ENCODE assay signal across 25 cellular contexts in the genomic region with DNA sequence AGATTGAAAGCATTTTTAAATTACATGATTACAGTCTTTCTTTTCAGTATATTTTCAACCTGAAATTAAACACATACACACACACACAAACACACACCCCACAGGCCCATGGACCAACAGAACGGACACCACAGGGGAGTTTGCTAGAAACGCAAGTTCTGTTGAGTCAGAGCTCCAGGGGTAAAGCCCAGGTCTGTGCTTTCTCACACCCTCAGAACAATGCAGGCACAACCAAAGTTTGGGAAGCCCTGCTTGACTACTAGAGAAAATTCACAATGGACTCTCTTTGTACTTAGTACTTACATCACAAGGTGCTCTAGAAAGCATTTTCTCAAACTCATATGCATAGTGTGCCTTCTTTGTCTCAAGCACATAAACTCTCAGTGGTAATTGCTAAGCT.
"Had no signal": no experiment of that assay in that cellular context is flagged by ENCODE, and none has a peak within 500 bp of the region (broad histone marks: within the 10 kb centered on the region; RNA-seq: fewer than 3 reads in every experiment).

No MANE protein-coding gene starts in this region.

- H3K4me3 ChIP-seq: gastrocnemius medialis, left lung, psoas muscle, sigmoid colon, testis, tibial artery, upper lobe of left lung had no signal

- DNase-seq: cerebellar nuclear complex; cortex of kidney; effector memory CD8-positive, alpha-beta T cell; foreskin fibroblast; gastrocnemius medialis; head of caudate nucleus; left cardiac atrium; left lung; mesenchymal stem cell; midbrain; naive thymus-derived CD4-positive, alpha-beta T cell; nucleus accumbens; posterior cingulate gyrus; psoas muscle; right cardiac atrium; sigmoid colon; stimulated activated CD4-positive, alpha-beta T cell treated with anti-CD3 and anti-CD28 coated beads, Interleukin-2, amount 100 ng/mL, for 24 hours; stimulated activated CD4-positive, alpha-beta T cell treated with anti-CD3 and anti-CD28 coated beads, Interleukin-4, amount 100 ng/mL, for 24 hours; stimulated activated naive CD8-positive, alpha-beta T cell treated with anti-CD3 and anti-CD28 coated beads, Interleukin-15, Interleukin-2, amounts not matched to agents 100 U/mL and 50 U/mL, for 24 hours; substantia nigra; testis; tibial artery; upper lobe of left lung had no signal

- H3K4me3 Mint-ChIP-seq: effector memory CD8-positive, alpha-beta T cell; naive thymus-derived CD4-positive, alpha-beta T cell; nephron; stimulated activated memory B cell treated with anti-CD40 and anti-IgM and Interleukin-4, amounts not matched to agents 10 μg/mL and 1 μg/mL and 100 μg/mL, for 72 hours had no signal

- ATAC-seq: effector memory CD8-positive, alpha-beta T cell; gastrocnemius medialis; left cardiac atrium; left lung; naive thymus-derived CD4-positive, alpha-beta T cell; psoas muscle; right cardiac atrium; stimulated activated memory B cell treated with anti-CD40 and anti-IgM and Interleukin-4, amounts not matched to agents 10 μg/mL and 1 μg/mL and 100 μg/mL, for 72 hours; stimulated activated naive CD8-positive, alpha-beta T cell treated with anti-CD3 and anti-CD28 coated beads, Interleukin-15, Interleukin-2, amounts not matched to agents 100 U/mL and 50 U/mL, for 24 hours had no signal

- H3K27me3 Mint-ChIP-seq: effector memory CD8-positive, alpha-beta T cell; stimulated activated memory B cell treated with anti-CD40 and anti-IgM and Interleukin-4, amounts not matched to agents 10 μg/mL and 1 μg/mL and 100 μg/mL, for 72 hours had no signal

- H3K27me3 ChIP-seq: gastrocnemius medialis, left lung, sigmoid colon, testis, tibial artery, upper lobe of left lung had no signal

- H3K36me3 Mint-ChIP-seq: stimulated activated memory B cell treated with anti-CD40 and anti-IgM and Interleukin-4, amounts not matched to agents 10 μg/mL and 1 μg/mL and 100 μg/mL, for 72 hours had no signal

- H3K36me3 ChIP-seq: gastrocnemius medialis, left lung, sigmoid colon, tibial artery, upper lobe of left lung had no signal

- H3K4me1 Mint-ChIP-seq: naive thymus-derived CD4-positive, alpha-beta T cell; stimulated activated memory B cell treated with anti-CD40 and anti-IgM and Interleukin-4, amounts not matched to agents 10 μg/mL and 1 μg/mL and 100 μg/mL, for 72 hours had no signal

- H3K27ac Mint-ChIP-seq: effector memory CD8-positive, alpha-beta T cell; naive thymus-derived CD4-positive, alpha-beta T cell; nephron; stimulated activated memory B cell treated with anti-CD40 and anti-IgM and Interleukin-4, amounts not matched to agents 10 μg/mL and 1 μg/mL and 100 μg/mL, for 72 hours had no signal

- H3K27ac ChIP-seq: gastrocnemius medialis, left lung, psoas muscle, sigmoid colon, testis, tibial artery, upper lobe of left lung had no signal

- H3K9me3 ChIP-seq: gastrocnemius medialis, left lung, psoas muscle, sigmoid colon, testis, tibial artery, upper lobe of left lung had no signal

- H3K9me3 Mint-ChIP-seq: nephron had no signal

- H3K4me1 ChIP-seq: gastrocnemius medialis, left lung, psoas muscle, testis, tibial artery, upper lobe of left lung had no signal
